ENCODE assay signal across 8 cellular contexts in the genomic region with DNA sequence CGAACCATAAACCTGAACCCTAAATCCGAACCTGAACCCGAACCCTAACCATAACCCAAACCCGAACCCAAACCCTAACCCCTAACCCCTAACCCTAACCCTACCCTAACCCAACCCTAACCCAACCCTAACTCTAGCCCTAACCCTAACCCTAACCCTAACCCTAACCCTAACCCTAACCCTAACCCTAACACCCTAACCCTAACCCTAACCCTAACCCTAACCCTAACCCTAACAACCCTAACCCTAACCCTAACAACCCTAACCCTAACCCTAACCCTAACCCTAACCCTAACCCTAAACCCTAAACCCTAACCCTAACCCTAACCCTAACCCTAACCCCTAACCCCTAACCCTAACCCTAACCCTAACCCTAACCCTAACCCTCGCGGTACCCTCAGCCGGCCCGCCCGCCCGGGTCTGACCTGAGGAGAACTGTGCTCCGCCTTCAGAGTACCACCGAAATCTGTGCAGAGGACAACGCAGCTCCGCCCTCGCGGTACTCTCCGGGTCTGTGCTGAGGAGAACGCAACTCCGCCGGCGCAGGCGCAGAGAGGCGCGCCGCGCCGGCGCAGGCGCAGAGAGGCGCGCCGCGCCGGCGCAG.
DNase-seq lines count a peak whose midpoint lies in the region; ATAC-seq, FAIRE-seq and TF ChIP-seq lines count a peak whose summit lies in the region.
"Not testable (repeated sequence)": the region's sequence is repeated elsewhere in the genome, so short reads cannot be mapped to it uniquely, and the experiment has no call there.

No MANE protein-coding gene starts in this region.

- POLR2A ChIA-PET in K562 (lab: Yijun Ruan, JAX) = not testable (repeated sequence)

- H2AFZ ChIP-seq in K562 (ENCODE audit: low read depth, low read length) = not testable (repeated sequence)

- H3K4me2 ChIP-seq in K562 (ENCODE audit: insufficient read depth, low read length) = not testable (repeated sequence)

- TF ChIP-seq EP300 in K562 (IDR thresholded peaks at IDR 0.05; ENCODE audit: low read length) = not testable (repeated sequence)

- not testable (repeated sequence) for BruUV-seq in K562 (replicated peaks; lab: Mats Ljungman, UMichigan)

- not testable (repeated sequence) for H3K36me3 ChIP-seq in Peyer's patch; K562 (ENCODE audit: control insufficient read depth, insufficient read depth, low read length); right lobe of liver; psoas muscle (ENCODE audit: insufficient read depth in 1 of 2, low read depth in 1 of 2); tibial artery

- in situ Hi-C loops in K562 (cut with MboI) = not testable (repeated sequence)

- not testable (repeated sequence) for H3K27ac ChIP-seq in Peyer's patch; K562 (ENCODE audit: extremely low read depth, low read depth, low read length); right lobe of liver; psoas muscle; tibial artery

- intact Hi-C loops in K562 (cut with micrococcal nuclease); Right ventricle myocardium inferior (cut with DNase I); right lobe of liver (cut with DNase I); psoas muscle (cut with DNase I); tibial artery (cut with DNase I; ENCODE audit: low total_unique reads): not testable (repeated sequence)

- DNase-seq in GM04503 (ENCODE audit: low read depth) (peak; percentile 8), Peyer's patch (peak in 2 of 3 donors; percentile 43 to 55), K562 (ENCODE audit: extremely low read depth in 1 of 4, low spot score in 3 of 4) (peak in 1 of 4 experiments; percentile 1), Right ventricle myocardium inferior (ENCODE audit: missing footprints) (peak; percentile 35), right lobe of liver (peak; percentile 17 to 46 (median 42)), psoas muscle (peak; percentile 21 to 43), tibial artery (peak; percentile 26 to 64)
- peak; percentile 54 for DNase-seq in activated CD8-positive, alpha-beta memory T cell treated with anti-CD3 and anti-CD28 coated beads for 24 hours

- not testable (repeated sequence) for TF ChIP-seq POLR2A in Peyer's patch (IDR thresholded peaks at IDR 0.05); K562 (conservative IDR thresholded peaks at IDR 0.05); right lobe of liver (IDR thresholded peaks at IDR 0.05)

- H3K79me2 ChIP-seq in K562 (ENCODE audit: control insufficient read depth, insufficient read depth, low read length) = not testable (repeated sequence)

- not testable (repeated sequence) for FAIRE-seq in K562 (lab: Jason Lieb, UNC)

- not testable (repeated sequence) for H3K9me3 ChIP-seq in Peyer's patch; K562 (replicated peaks; ENCODE audit: control insufficient read depth, insufficient read depth, low read depth, low read length); right lobe of liver; psoas muscle; tibial artery

- H3K9ac ChIP-seq in K562 (ENCODE audit: insufficient read depth in 1 of 2, low read depth in 2 of 2, low read length in 2 of 2) = not testable (repeated sequence)

- H3K27me3 ChIP-seq in Peyer's patch; K562 (ENCODE audit: control insufficient read depth in 2 of 2, insufficient read depth in 2 of 2, low read length in 2 of 2); right lobe of liver; psoas muscle (ENCODE audit: insufficient read depth in 3 of 3, low read length in 2 of 3); tibial artery: not testable (repeated sequence)

- not testable (repeated sequence) for H3K4me1 ChIP-seq in Peyer's patch; K562 (replicated peaks in 1 of 2; ENCODE audit: control insufficient read depth in 2 of 2, insufficient read depth in 2 of 2, low read length in 2 of 2); right lobe of liver; psoas muscle; tibial artery

- not testable (repeated sequence) for TF ChIP-seq CTCF in Peyer's patch (IDR thresholded peaks at IDR 0.05); K562 (IDR thresholded peaks at IDR 0.05 in 2 of 3, conservative IDR thresholded peaks at IDR 0.05 in 1 of 3; ENCODE audit: insufficient read depth in 2 of 3, low read depth in 1 of 3, low read length in 3 of 3); right lobe of liver (IDR thresholded peaks at IDR 0.05); psoas muscle (IDR thresholded peaks at IDR 0.05); tibial artery (IDR thresholded peaks at IDR 0.05)

- CTCF ChIA-PET in K562 (lab: Yijun Ruan, JAX; ENCODE audit: low intra/inter-chr PET ratio) = interaction anchor here (0.6 kb wide), 1 partner anchor 742 kb away, joined by 4 read pairs; no protein-coding TSS in a partner anchor

- not testable (repeated sequence) for H3K4me3 ChIP-seq in Peyer's patch, K562, right lobe of liver, psoas muscle, tibial artery

- not testable (repeated sequence) for TF ChIP-seq RAD21 in K562 (CRISPR knock-in tag; conservative IDR thresholded peaks at IDR 0.05 in 1 of 2, IDR thresholded peaks at IDR 0.05 in 1 of 2)

- WGBS in K562 (ENCODE audit: insufficient coverage, low coverage, missing lambda C conversion rate) = no CpG with 5 or more reads among the region's 35 CpGs
- WGBS in right lobe of liver (ENCODE audit: insufficient coverage, low coverage, low lambda C conversion rate, missing lambda C conversion rate) = 87% methylated on average over 31 of the region's 35 CpGs
- 77 to 85% (median 85%) methylated on average over 20 to 31 of the region's 35 CpGs for WGBS in psoas muscle, 3 donors

- not testable (repeated sequence) for H3K9me1 ChIP-seq in K562 (ENCODE audit: control insufficient read depth, insufficient read depth, low read length)

- ATAC-seq in K562, Right ventricle myocardium inferior: not testable (repeated sequence)
- peak in 2 of 4 donors; percentile 26 to 57 for ATAC-seq in right lobe of liver
- peak in 3 of 4 donors; percentile 32 to 64 (median 40) for ATAC-seq in psoas muscle

- H4K20me1 ChIP-seq in K562 (replicated peaks; ENCODE audit: control insufficient read depth, insufficient read depth, low read length) = not testable (repeated sequence)

TF ChIP-seq in K562, 482 proteins besides CTCF, POLR2A, EP300 and RAD21:
- TF ChIP-seq MAFF (IDR thresholded peaks at IDR 0.05; ENCODE audit: low read length) = peak; percentile 26; the same call in 1 of the 2 replicates
- peak; percentile 88 for TF ChIP-seq CREBBP (IDR thresholded peaks at IDR 0.05; ENCODE audit: low read depth, low read length)
- TF ChIP-seq HMBOX1 (IDR thresholded peaks at IDR 0.05) = peak; percentile 85
TF ChIP-seq in K562: peak in this region for 3; not testable (repeated sequence) for 479.
